Comparison of ENCODE assay signal across 8 cellular contexts in the genomic region with DNA sequence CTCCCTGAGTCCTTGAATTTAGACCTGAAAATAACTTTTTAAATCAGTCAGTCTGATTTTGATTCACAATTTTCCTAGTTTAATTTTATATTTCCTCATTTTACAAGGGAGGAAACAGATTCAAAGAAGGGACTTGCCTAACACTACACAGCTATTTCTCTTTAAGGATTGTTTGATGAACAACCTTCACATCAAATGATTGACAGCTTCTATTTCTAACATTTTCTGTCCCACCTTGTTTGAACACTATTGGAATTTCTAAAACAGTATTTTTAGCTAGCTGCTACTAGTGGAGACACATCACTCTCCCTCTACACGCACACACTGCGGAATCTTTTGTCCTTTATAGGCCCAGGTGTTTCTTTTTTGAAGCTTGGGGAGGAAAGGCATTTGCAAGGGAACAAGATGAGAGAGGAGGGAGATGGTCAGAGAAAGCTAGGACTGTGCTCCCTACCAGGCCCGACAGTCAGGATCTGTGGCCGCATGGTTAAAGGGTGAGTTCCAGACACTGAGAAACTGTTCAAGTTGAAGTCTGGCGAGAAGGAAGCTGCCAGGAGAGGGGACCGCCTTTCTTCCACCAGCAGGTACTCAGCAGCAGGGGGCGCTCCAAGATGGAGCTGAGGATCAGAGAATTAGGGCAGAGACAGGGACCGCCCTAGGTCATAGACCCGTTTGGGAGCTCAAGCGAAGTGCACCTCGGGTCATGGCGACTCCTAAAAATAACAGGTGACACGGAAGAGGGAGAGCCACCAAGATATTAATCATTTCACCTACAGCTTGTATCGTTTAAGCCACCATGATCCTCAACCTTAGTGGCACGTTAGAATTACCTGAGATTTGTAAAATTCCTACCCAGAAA. TPM values are rescaled to one million over a fixed set of nuclear protein-coding genes. Genes with fewer than 3 reads are reported as not detected.
A peak's percentile ranks its signal among the peaks of the same experiment; 100 is the strongest.
DNase-seq lines count a peak whose midpoint lies in the region; ATAC-seq, FAIRE-seq and TF ChIP-seq lines count a peak whose summit lies in the region.

No MANE protein-coding gene starts in this region.

- 31 to 47% (median 41%) methylated on average over 15 of the region's 15 CpGs for WGBS in stomach, 5 donors

- no peak for TF ChIP-seq EP300 in stomach (IDR thresholded peaks at IDR 0.05)

- H3K27ac ChIP-seq in VCaP (no peak overlapping the region), breast epithelium (no peak overlapping the region), stomach (no peak overlapping the region)

- H3K4me3 ChIP-seq in breast epithelium = no peak overlapping the region
- H3K4me3 ChIP-seq in stomach = no peak overlapping the region

- TF ChIP-seq CTCF in D721Med (IDR thresholded peaks at IDR 0.05; ENCODE audit: insufficient read depth, missing control alignments) (peak; percentile 64), VCaP (conservative IDR thresholded peaks at IDR 0.05) (peak; percentile 64), breast epithelium (IDR thresholded peaks at IDR 0.05) (peak in 2 of 3 donors; percentile 14 to 28), mesothelial cell of epicardium (IDR thresholded peaks at IDR 0.05; ENCODE audit: unreplicated experiment) (peak; percentile 44), stomach (IDR thresholded peaks at IDR 0.05) (peak in 4 of 7 experiments; percentile 20 to 56 (median 37))

- no peaks in the 10 kb centered on the region for H3K9me3 Mint-ChIP-seq in mesothelial cell of epicardium

- H3K36me3 Mint-ChIP-seq in mesothelial cell of epicardium = no peaks in the 10 kb centered on the region

- intact Hi-C loops in breast epithelium (cut with DNase I; ENCODE audit: low total_unique reads) (no loop called here), stomach (cut with DNase I; ENCODE audit: low total_unique reads) (no loop called here)

- DNase-seq in D721Med (ENCODE audit: insufficient read length, low spot score) (no peak), HuH-7.5 (ENCODE audit: low spot score) (peak; percentile 16), breast epithelium (ENCODE audit: low spot score in 2 of 2) (no peak), mesothelial cell of epicardium (ENCODE audit: low spot score in 2 of 2, unreplicated experiment in 2 of 2) (no peak), stomach (peak; percentile 74)

- H3K27me3 Mint-ChIP-seq in mesothelial cell of epicardium (ENCODE audit: low read depth) = peaks cover 12% of the 10 kb centered on the region

- H3K4me3 Mint-ChIP-seq in mesothelial cell of epicardium = no peak overlapping the region

- no peaks in the 10 kb centered on the region for H3K27me3 ChIP-seq in breast epithelium
- peaks cover 0 to 7% (median 0%) of the 10 kb centered on the region in 3 donors for H3K27me3 ChIP-seq in stomach

- H3K9me3 ChIP-seq in breast epithelium (no peaks in the 10 kb centered on the region), stomach (no peaks in the 10 kb centered on the region)

- H3K4me1 Mint-ChIP-seq in mesothelial cell of epicardium = peaks cover 13% of the 10 kb centered on the region

- H3K36me3 ChIP-seq in breast epithelium = no peaks in the 10 kb centered on the region
- no peaks in the 10 kb centered on the region for H3K36me3 ChIP-seq in stomach

- no peak overlapping the region for H3K27ac Mint-ChIP-seq in mesothelial cell of epicardium

- no peak for FAIRE-seq in D721Med (lab: Jason Lieb, UNC)

- peak; percentile 72 for ATAC-seq in GM21526 (IDR thresholded peaks at IDR 0.05; ENCODE audit: low FRiP score, unreplicated experiment)
- ATAC-seq in GM21381 (IDR thresholded peaks at IDR 0.05; ENCODE audit: unreplicated experiment) = no peak

- TF ChIP-seq POLR2A in breast epithelium (IDR thresholded peaks at IDR 0.05) = no peak
- no peak for TF ChIP-seq POLR2A in stomach (IDR thresholded peaks at IDR 0.05)

- H3K4me1 ChIP-seq in breast epithelium (peaks cover 0 to 4% of the 10 kb centered on the region in 2 donors), stomach (no peaks in the 10 kb centered on the region)

RNA-seq across cellular contexts. Expression of gene DNAJC12, which starts 49.7 kb away (rescaled TPM):
- total RNA-seq in breast epithelium (10 to 100 TPM in 2 of 3 donors, under 1 TPM in 1; 0.96 to 49.8 (median 19.0) TPM), mesothelial cell of epicardium (8.6 to 9.3 TPM (median 9.2 TPM) in 3 replicates), stomach (10 to 100 TPM in 1 of 5 donors, 1 to 10 TPM in 1, under 1 TPM in 1, not detected in 2; 0.43 to 12.5 (median 9.5) TPM)
- 1 to 10 TPM; 1.3 to 4.9 (median 3.7) TPM for polyA plus RNA-seq in stomach

Comparison
In these comparisons a context has a peak if more than half of its experiments do, and no peak if none do; other contexts are left out.
1. DNase-seq: peak in HuH-7.5 (single experiment) and stomach (single experiment); none in D721Med (single experiment), breast epithelium (0 of 2) and mesothelial cell of epicardium (0 of 2).
2. Peak in every context shown above with its lines, with median percentiles within 50 percentile points of each other: CTCF ChIP-seq.